ENCODE assay signal across 18 cellular contexts in the genomic region with DNA sequence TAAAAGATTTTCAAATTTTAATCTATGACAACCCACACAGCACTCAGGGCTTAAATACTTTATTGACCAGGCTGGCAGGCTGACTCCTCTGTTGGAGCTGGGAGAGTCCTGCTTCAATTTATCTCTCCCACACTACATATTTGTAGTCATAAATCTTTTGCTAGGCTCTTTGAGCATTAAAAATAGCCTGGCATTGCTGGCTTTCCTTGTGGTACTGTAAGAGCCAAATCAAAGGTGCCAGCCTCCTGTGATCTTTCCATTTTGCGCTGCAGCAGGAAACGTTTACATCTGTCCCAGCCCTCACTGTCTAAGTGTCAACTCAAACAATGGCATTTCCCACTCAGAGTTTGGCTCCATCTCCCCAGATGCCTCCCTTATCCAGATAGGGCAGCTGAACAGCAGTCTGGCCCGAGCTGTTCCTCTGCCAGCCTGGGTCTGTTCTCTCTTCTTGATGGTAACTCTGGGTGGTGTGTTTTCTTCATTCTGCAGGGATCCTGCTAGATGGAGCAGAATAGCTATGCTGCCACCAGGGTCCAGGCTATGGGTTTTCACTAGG.
"Had no signal": no experiment of that assay in that cellular context is flagged by ENCODE, and none has a peak within 500 bp of the region (broad histone marks: within the 10 kb centered on the region; RNA-seq: fewer than 3 reads in every experiment).

No MANE protein-coding gene starts in this region.

- H3K4me1 ChIP-seq: foreskin keratinocyte, neural progenitor cell, tibial artery had no signal

- ATAC-seq: activated CD8-positive, alpha-beta T cell treated with anti-CD3 and anti-CD28 coated beads, Interleukin-2, amount 10 ng/mL, durations not matched to agents 7 days and 5 days; activated naive CD4-positive, alpha-beta T cell treated with anti-CD3 and anti-CD28 coated beads, Interleukin-2, amount 50 U/mL, for 72 hours; activated T-cell treated with anti-CD3 and anti-CD28 coated beads, Interleukin-2, amount 50 U/mL, for 72 hours; foreskin keratinocyte; stimulated activated naive B cell treated with anti-CD40 and anti-IgM and Interleukin-4, amounts not matched to agents 10 μg/mL and 1 μg/mL and 100 μg/mL, for 72 hours had no signal

- H3K27me3 Mint-ChIP-seq: brain; central memory CD8-positive, alpha-beta T cell; stimulated activated naive B cell treated with anti-CD40 and anti-IgM and Interleukin-4, amounts not matched to agents 10 μg/mL and 1 μg/mL and 100 μg/mL, for 72 hours had no signal

- H3K4me3 ChIP-seq: coronary artery, neural progenitor cell, tibial artery had no signal

- H3K9me3 ChIP-seq: tibial artery had no signal

- H3K4me1 Mint-ChIP-seq: central memory CD8-positive, alpha-beta T cell; stimulated activated naive B cell treated with anti-CD40 and anti-IgM and Interleukin-4, amounts not matched to agents 10 μg/mL and 1 μg/mL and 100 μg/mL, for 72 hours had no signal

- H3K36me3 ChIP-seq: neural progenitor cell, tibial artery had no signal

- H3K4me3 Mint-ChIP-seq: activated CD8-positive, alpha-beta T cell treated with anti-CD3 and anti-CD28 coated beads, Interleukin-2, amount 10 ng/mL, durations not matched to agents 7 days and 5 days; activated T-cell treated with anti-CD3 and anti-CD28 coated beads, Interleukin-2, amount 50 U/mL, for 72 hours; brain; central memory CD8-positive, alpha-beta T cell; neural progenitor cell; stimulated activated naive B cell treated with anti-CD40 and anti-IgM and Interleukin-4, amounts not matched to agents 10 μg/mL and 1 μg/mL and 100 μg/mL, for 72 hours had no signal

- H3K27ac Mint-ChIP-seq: activated CD8-positive, alpha-beta T cell treated with anti-CD3 and anti-CD28 coated beads, Interleukin-2, amount 10 ng/mL, durations not matched to agents 7 days and 5 days; activated naive CD4-positive, alpha-beta T cell treated with anti-CD3 and anti-CD28 coated beads, Interleukin-2, amount 50 U/mL, for 72 hours; activated T-cell treated with anti-CD3 and anti-CD28 coated beads, Interleukin-2, amount 50 U/mL, for 72 hours; neural progenitor cell; stimulated activated naive B cell treated with anti-CD40 and anti-IgM and Interleukin-4, amounts not matched to agents 10 μg/mL and 1 μg/mL and 100 μg/mL, for 72 hours had no signal

- H3K36me3 Mint-ChIP-seq: brain; stimulated activated naive B cell treated with anti-CD40 and anti-IgM and Interleukin-4, amounts not matched to agents 10 μg/mL and 1 μg/mL and 100 μg/mL, for 72 hours had no signal

- H3K27me3 ChIP-seq: foreskin keratinocyte, neural progenitor cell, tibial artery had no signal

- H3K9me3 Mint-ChIP-seq: activated T-cell treated with anti-CD3 and anti-CD28 coated beads, Interleukin-2, amount 50 U/mL, for 72 hours; neural progenitor cell had no signal

- H3K27ac ChIP-seq: coronary artery, foreskin keratinocyte, neural progenitor cell, tibial artery had no signal

- DNase-seq: activated CD4-positive, alpha-beta T cell treated with anti-CD3 and anti-CD28 coated beads for 48 hours; activated CD8-positive, alpha-beta memory T cell treated with anti-CD3 and anti-CD28 coated beads, Interleukin-2, amount 50 U/mL, for 48 hours; activated CD8-positive, alpha-beta T cell treated with anti-CD3 and anti-CD28 coated beads, Interleukin-2, amount 10 ng/mL, durations not matched to agents 7 days and 5 days; activated gamma-delta T cell; activated T-cell treated with anti-CD3 and anti-CD28 coated beads, Interleukin-2, amount 50 U/mL, for 72 hours; effector CD8-positive, alpha-beta T cell; foreskin keratinocyte; head of caudate nucleus; mammary epithelial cell; stimulated activated CD4-positive, alpha-beta T cell treated with anti-CD3 and anti-CD28 coated beads, Interleukin-4, amount 100 ng/mL, for 1 hour; stimulated activated naive B cell treated with anti-CD40 and anti-IgM and Interleukin-4, amounts not matched to agents 10 μg/mL and 1 μg/mL and 100 μg/mL, for 72 hours; T-helper 2 cell; tibial artery had no signal
